In the genomic region with DNA sequence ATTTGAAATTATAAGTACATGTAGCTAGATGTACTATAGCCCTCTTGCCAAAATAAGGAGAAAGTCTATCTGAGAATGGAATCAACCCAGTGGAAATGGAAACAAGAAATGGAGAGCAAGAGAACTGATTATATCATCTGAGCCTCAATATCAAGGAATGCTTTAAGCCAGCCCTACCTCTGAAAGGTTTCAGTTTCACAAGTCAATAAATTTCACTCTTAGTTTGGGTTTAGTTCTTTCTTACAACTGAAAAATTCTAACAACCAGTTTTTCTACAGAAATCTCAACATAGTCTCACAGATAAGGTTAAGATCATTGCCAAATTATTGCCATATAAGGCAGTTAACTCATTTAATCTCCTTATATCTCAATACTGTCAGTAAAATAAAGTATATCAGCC, we compare ENCODE assay signal across 14 cellular contexts.
DNase-seq lines count a peak whose midpoint lies in the region; FAIRE-seq and TF ChIP-seq lines count a peak whose summit lies in the region.
"Had no signal": no experiment of that assay in that cellular context is flagged by ENCODE, and none has a peak within 500 bp of the region (broad histone marks: within the 10 kb centered on the region; RNA-seq: fewer than 3 reads in every experiment).

No MANE protein-coding gene starts in this region.

- peak; percentile 34 for DNase-seq in GM12865 (ENCODE audit: low read depth)
- DNase-seq in GM18507 (ENCODE audit: extremely low spot score, insufficient read length, low read depth): no peak
- DNase-seq in OCI-M1 (lab: John Stamatoyannopoulos, UW): peak; percentile 40
- no peak for DNase-seq in endothelial cell (ENCODE audit: low spot score)
- no peak for DNase-seq in medulla oblongata (ENCODE audit: extremely low spot score)
- DNase-seq in T1000 (lab: John Stamatoyannopoulos, UW): no peak
- DNase-seq: BE2C; Calu3; CD4-positive, alpha-beta T cell; NCI-H187; NCI-H774; SW 1271 had no signal

- peaks cover 25% of the 10 kb centered on the region for H3K36me3 Mint-ChIP-seq in endothelial cell (ENCODE audit: low read depth, unreplicated experiment)

- peaks cover 16% of the 10 kb centered on the region for H3K4me1 Mint-ChIP-seq in endothelial cell (ENCODE audit: unreplicated experiment)

- FAIRE-seq in GM18507 (lab: Jason Lieb, UNC) (peak; percentile 70), islet of Langerhans (lab: Jason Lieb, UNC) (peak; percentile 47)
- FAIRE-seq: H1 had no signal

- no peaks in the 10 kb centered on the region for H3K9me3 Mint-ChIP-seq in endothelial cell (ENCODE audit: unreplicated experiment)
- H3K9me3 Mint-ChIP-seq: CD4-positive, alpha-beta T cell had no signal

- H3K27ac Mint-ChIP-seq in endothelial cell (ENCODE audit: unreplicated experiment): no peak overlapping the region
- H3K27ac Mint-ChIP-seq: CD4-positive, alpha-beta T cell had no signal

- H3K4me3 Mint-ChIP-seq in endothelial cell (ENCODE audit: unreplicated experiment): no peak overlapping the region
- H3K4me3 Mint-ChIP-seq: CD4-positive, alpha-beta T cell had no signal

- H3K4me3 ChIP-seq in GM12865 (ENCODE audit: low read depth, low read length): no peak overlapping the region

- no peaks in the 10 kb centered on the region for H3K27me3 Mint-ChIP-seq in endothelial cell (ENCODE audit: unreplicated experiment)
- H3K27me3 Mint-ChIP-seq: CD4-positive, alpha-beta T cell had no signal

- TF ChIP-seq CTCF in GM12865 (IDR thresholded peaks at IDR 0.05; ENCODE audit: insufficient read depth, low read depth, low read length, missing control alignments) (no peak), endothelial cell (IDR thresholded peaks at IDR 0.05; ENCODE audit: unreplicated experiment) (no peak)

Comparison
In these comparisons a context has a peak if more than half of its experiments do, and no peak if none do; other contexts are left out.
1. DNase-seq: peak in GM12865 (single experiment) and OCI-M1 (single experiment); none in GM18507 (single experiment), endothelial cell (single experiment), medulla oblongata (single experiment) and T1000 (single experiment).